Comparison of ENCODE assay signal across 2 cellular contexts in the genomic region with DNA sequence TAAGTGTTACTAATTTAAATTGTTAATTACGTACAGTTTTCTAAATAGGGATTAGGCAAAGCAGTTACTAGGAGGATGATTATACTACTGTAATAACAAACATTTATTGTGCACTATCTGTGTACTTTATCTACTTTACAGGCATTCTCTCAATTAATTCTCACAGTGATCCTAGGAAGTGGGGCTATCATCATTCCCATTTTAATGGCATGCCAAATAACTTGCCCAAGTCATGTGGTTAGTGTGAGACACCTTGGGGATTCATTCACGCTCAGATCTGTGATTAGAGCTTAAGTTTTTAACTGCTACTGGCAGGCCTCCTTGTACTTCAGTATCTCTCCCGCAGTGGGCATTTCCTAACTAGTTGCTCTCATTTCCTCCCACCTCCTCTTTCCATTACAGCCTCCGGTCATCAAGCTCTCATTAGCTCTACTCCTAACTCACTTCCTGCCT.
TF ChIP-seq lines count a peak whose summit lies in the region.

No MANE protein-coding gene starts in this region.

TF ChIP-seq in GM12878, 131 proteins besides CTCF, POLR2A, EP300 and RAD21:
- TF ChIP-seq CHD2 (IDR thresholded peaks at IDR 0.05; ENCODE audit: borderline replicate concordance, low read depth, low read length) (0 out of 2 replicates have a peak, but pooled peaks have one; percentile 20), SRF (IDR thresholded peaks at IDR 0.05; ENCODE audit: low read depth in 2 of 2, low read length in 2 of 2) (no peak)
- TF ChIP-seq, protein P1, sequence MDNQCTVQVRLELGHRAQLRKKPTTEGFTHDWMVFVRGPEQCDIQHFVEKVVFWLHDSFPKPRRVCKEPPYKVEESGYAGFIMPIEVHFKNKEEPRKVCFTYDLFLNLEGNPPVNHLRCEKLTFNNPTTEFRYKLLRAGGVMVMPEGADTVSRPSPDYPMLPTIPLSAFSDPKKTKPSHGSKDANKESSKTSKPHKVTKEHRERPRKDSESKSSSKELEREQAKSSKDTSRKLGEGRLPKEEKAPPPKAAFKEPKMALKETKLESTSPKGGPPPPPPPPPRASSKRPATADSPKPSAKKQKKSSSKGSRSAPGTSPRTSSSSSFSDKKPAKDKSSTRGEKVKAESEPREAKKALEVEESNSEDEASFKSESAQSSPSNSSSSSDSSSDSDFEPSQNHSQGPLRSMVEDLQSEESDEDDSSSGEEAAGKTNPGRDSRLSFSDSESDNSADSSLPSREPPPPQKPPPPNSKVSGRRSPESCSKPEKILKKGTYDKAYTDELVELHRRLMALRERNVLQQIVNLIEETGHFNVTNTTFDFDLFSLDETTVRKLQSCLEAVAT (IDR thresholded peaks at IDR 0.05), result no peak
- TF ChIP-seq, protein P2, sequence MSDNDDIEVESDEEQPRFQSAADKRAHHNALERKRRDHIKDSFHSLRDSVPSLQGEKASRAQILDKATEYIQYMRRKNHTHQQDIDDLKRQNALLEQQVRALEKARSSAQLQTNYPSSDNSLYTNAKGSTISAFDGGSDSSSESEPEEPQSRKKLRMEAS (IDR thresholded peaks at IDR 0.05; ENCODE audit: low read depth, low read length), result no peak

TF ChIP-seq in GM23338, 12 proteins besides CTCF, POLR2A, EP300 and RAD21:
- TF ChIP-seq ZNF114 (CRISPR knock-in tag; IDR thresholded peaks at IDR 0.05), result no peak
- TF ChIP-seq STAT1 (IDR thresholded peaks at IDR 0.05; ENCODE audit: unreplicated experiment), result no peak
- no peak for TF ChIP-seq JUNB (IDR thresholded peaks at IDR 0.05; ENCODE audit: unreplicated experiment)
- TF ChIP-seq, protein P3, sequence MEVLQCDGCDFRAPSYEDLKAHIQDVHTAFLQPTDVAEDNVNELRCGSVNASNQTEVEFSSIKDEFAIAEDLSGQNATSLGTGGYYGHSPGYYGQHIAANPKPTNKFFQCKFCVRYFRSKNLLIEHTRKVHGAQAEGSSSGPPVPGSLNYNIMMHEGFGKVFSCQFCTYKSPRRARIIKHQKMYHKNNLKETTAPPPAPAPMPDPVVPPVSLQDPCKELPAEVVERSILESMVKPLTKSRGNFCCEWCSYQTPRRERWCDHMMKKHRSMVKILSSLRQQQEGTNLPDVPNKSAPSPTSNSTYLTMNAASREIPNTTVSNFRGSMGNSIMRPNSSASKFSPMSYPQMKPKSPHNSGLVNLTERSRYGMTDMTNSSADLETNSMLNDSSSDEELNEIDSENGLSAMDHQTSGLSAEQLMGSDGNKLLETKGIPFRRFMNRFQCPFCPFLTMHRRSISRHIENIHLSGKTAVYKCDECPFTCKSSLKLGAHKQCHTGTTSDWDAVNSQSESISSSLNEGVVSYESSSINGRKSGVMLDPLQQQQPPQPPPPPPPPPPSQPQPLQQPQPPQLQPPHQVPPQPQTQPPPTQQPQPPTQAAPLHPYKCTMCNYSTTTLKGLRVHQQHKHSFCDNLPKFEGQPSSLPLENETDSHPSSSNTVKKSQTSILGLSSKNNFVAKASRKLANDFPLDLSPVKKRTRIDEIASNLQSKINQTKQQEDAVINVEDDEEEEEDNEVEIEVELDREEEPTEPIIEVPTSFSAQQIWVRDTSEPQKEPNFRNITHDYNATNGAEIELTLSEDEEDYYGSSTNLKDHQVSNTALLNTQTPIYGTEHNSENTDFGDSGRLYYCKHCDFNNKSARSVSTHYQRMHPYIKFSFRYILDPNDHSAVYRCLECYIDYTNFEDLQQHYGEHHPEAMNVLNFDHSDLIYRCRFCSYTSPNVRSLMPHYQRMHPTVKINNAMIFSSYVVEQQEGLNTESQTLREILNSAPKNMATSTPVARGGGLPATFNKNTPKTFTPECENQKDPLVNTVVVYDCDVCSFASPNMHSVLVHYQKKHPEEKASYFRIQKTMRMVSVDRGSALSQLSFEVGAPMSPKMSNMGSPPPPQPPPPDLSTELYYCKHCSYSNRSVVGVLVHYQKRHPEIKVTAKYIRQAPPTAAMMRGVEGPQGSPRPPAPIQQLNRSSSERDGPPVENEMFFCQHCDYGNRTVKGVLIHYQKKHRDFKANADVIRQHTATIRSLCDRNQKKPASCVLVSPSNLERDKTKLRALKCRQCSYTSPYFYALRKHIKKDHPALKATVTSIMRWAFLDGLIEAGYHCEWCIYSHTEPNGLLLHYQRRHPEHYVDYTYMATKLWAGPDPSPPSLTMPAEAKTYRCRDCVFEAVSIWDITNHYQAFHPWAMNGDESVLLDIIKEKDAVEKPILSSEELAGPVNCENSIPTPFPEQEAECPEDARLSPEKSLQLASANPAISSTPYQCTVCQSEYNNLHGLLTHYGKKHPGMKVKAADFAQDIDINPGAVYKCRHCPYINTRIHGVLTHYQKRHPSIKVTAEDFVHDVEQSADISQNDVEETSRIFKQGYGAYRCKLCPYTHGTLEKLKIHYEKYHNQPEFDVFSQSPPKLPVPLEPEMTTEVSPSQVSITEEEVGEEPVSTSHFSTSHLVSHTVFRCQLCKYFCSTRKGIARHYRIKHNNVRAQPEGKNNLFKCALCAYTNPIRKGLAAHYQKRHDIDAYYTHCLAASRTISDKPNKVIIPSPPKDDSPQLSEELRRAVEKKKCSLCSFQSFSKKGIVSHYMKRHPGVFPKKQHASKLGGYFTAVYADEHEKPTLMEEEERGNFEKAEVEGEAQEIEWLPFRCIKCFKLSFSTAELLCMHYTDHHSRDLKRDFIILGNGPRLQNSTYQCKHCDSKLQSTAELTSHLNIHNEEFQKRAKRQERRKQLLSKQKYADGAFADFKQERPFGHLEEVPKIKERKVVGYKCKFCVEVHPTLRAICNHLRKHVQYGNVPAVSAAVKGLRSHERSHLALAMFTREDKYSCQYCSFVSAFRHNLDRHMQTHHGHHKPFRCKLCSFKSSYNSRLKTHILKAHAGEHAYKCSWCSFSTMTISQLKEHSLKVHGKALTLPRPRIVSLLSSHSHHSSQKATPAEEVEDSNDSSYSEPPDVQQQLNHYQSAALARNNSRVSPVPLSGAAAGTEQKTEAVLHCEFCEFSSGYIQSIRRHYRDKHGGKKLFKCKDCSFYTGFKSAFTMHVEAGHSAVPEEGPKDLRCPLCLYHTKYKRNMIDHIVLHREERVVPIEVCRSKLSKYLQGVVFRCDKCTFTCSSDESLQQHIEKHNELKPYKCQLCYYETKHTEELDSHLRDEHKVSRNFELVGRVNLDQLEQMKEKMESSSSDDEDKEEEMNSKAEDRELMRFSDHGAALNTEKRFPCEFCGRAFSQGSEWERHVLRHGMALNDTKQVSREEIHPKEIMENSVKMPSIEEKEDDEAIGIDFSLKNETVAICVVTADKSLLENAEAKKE (CRISPR knock-in tag; IDR thresholded peaks at IDR 0.05), result no peak
- TF ChIP-seq CREB1 (CRISPR knock-in tag; IDR thresholded peaks at IDR 0.05; ENCODE audit: low read depth), result no peak
- TF ChIP-seq, protein P4, sequence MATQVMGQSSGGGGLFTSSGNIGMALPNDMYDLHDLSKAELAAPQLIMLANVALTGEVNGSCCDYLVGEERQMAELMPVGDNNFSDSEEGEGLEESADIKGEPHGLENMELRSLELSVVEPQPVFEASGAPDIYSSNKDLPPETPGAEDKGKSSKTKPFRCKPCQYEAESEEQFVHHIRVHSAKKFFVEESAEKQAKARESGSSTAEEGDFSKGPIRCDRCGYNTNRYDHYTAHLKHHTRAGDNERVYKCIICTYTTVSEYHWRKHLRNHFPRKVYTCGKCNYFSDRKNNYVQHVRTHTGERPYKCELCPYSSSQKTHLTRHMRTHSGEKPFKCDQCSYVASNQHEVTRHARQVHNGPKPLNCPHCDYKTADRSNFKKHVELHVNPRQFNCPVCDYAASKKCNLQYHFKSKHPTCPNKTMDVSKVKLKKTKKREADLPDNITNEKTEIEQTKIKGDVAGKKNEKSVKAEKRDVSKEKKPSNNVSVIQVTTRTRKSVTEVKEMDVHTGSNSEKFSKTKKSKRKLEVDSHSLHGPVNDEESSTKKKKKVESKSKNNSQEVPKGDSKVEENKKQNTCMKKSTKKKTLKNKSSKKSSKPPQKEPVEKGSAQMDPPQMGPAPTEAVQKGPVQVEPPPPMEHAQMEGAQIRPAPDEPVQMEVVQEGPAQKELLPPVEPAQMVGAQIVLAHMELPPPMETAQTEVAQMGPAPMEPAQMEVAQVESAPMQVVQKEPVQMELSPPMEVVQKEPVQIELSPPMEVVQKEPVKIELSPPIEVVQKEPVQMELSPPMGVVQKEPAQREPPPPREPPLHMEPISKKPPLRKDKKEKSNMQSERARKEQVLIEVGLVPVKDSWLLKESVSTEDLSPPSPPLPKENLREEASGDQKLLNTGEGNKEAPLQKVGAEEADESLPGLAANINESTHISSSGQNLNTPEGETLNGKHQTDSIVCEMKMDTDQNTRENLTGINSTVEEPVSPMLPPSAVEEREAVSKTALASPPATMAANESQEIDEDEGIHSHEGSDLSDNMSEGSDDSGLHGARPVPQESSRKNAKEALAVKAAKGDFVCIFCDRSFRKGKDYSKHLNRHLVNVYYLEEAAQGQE (IDR thresholded peaks at IDR 0.05; ENCODE audit: unreplicated experiment), result no peak
- no peak for TF ChIP-seq EZH2 (IDR thresholded peaks at IDR 0.05; ENCODE audit: low read depth, unreplicated experiment)
- no peak for TF ChIP-seq NANOG (IDR thresholded peaks at IDR 0.05; ENCODE audit: borderline replicate concordance)
- no peak for TF ChIP-seq POLR2AphosphoS5 (IDR thresholded peaks at IDR 0.05; ENCODE audit: low read depth)
TF ChIP-seq in GM23338: peak in this region for 0.
